In genomic region chr2:169038338-169038757, GRCh38 we compare ENCODE assay signal across 10 cellular contexts. TPM values are rescaled to one million over a fixed set of nuclear protein-coding genes. Genes with fewer than 3 reads are reported as not detected.
DNase-seq lines count a peak whose midpoint lies in the region; ATAC-seq, FAIRE-seq and TF ChIP-seq lines count a peak whose summit lies in the region.
"Had no signal": no experiment of that assay in that cellular context is flagged by ENCODE, and none has a peak within 500 bp of the region (broad histone marks: within the 10 kb centered on the region; RNA-seq: fewer than 3 reads in every experiment).

No MANE protein-coding gene starts in this region.

- TF ChIP-seq EP300 in tibial nerve (IDR thresholded peaks at IDR 0.05) = peak in 1 of 2 donors; percentile 9

- H3K4me3 Mint-ChIP-seq in natural killer cell treated with Interleukin-12 subunit alpha and Interleukin-12 subunit beta and Interleukin-15 and Interleukin-18, amount 100 ng/mL, for 72 hours = peak overlapping the region; percentile 25
- no peak overlapping the region for H3K4me3 Mint-ChIP-seq in natural killer cell

- TF ChIP-seq POLR2A in tibial nerve (IDR thresholded peaks at IDR 0.05) (no peak), spleen (IDR thresholded peaks at IDR 0.05) (no peak)

- H3K36me3 ChIP-seq in tibial nerve (no peaks in the 10 kb centered on the region), spleen (no peaks in the 10 kb centered on the region)

- peaks cover 22% of the 10 kb centered on the region for H3K36me3 Mint-ChIP-seq in natural killer cell treated with Interleukin-12 subunit alpha and Interleukin-12 subunit beta and Interleukin-15 and Interleukin-18, amount 100 ng/mL, for 72 hours
- peaks cover 21% of the 10 kb centered on the region for H3K36me3 Mint-ChIP-seq in natural killer cell

- peak in 1 of 2 donors; percentile 49 for ATAC-seq in natural killer cell treated with Interleukin-12 subunit alpha and Interleukin-12 subunit beta and Interleukin-15 and Interleukin-18, amount 100 ng/mL, for 72 hours
- ATAC-seq in natural killer cell (no peak), HG03342 (IDR thresholded peaks at IDR 0.05; ENCODE audit: unreplicated experiment) (peak; percentile 74)

- peaks cover 0 to 16% (median 0%) of the 10 kb centered on the region in 4 donors for H3K9me3 ChIP-seq in tibial nerve
- H3K9me3 ChIP-seq in spleen = peaks cover 0 to 23% (median 13%) of the 10 kb centered on the region in 8 donors

- H3K27me3 ChIP-seq in tibial nerve (no peaks in the 10 kb centered on the region), spleen (replicated peaks in 1 of 7) (no peaks in the 10 kb centered on the region)

- intact Hi-C loops in natural killer cell (cut with micrococcal nuclease) (no loop called here), spleen (cut with DNase I; ENCODE audit: low total_unique reads) (no loop called here)

- H3K4me1 Mint-ChIP-seq in natural killer cell treated with Interleukin-12 subunit alpha and Interleukin-12 subunit beta and Interleukin-15 and Interleukin-18, amount 100 ng/mL, for 72 hours (ENCODE audit: low read depth in 2 of 2) = peaks cover 27 to 28% of the 10 kb centered on the region in 2 donors
- peaks cover 45 to 50% of the 10 kb centered on the region in 2 donors for H3K4me1 Mint-ChIP-seq in natural killer cell

- H3K27ac ChIP-seq in tibial nerve (no peak overlapping the region), spleen (peak overlapping the region in 4 of 8 donors; percentile 41 to 70 (median 44))
- H3K27ac ChIP-seq: SK-N-MC had no signal

- peaks cover 11% of the 10 kb centered on the region for H3K9me3 Mint-ChIP-seq in natural killer cell treated with Interleukin-12 subunit alpha and Interleukin-12 subunit beta and Interleukin-15 and Interleukin-18, amount 100 ng/mL, for 72 hours
- peaks cover 6 to 8% of the 10 kb centered on the region in 2 donors for H3K9me3 Mint-ChIP-seq in natural killer cell

- no peak for DNase-seq in natural killer cell treated with Interleukin-12 subunit alpha and Interleukin-12 subunit beta and Interleukin-15 and Interleukin-18, amount 100 ng/mL, for 72 hours (ENCODE audit: low spot score)
- no peak for DNase-seq in natural killer cell
- DNase-seq in astrocyte of the hippocampus (ENCODE audit: low read depth, low spot score) = peak; percentile 31
- peak; percentile 35 for DNase-seq in urothelium cell line (ENCODE audit: low spot score)
- no peak for DNase-seq in NCI-H2081 (lab: John Stamatoyannopoulos, UW)
- DNase-seq in tibial nerve (ENCODE audit: low spot score in 2 of 2) = no peak
- DNase-seq in spleen = no peak

- FAIRE-seq in urothelium cell line (lab: Jason Lieb, UNC) = no peak

- peak overlapping the region in 1 of 2 donors; percentile 12 for H3K27ac Mint-ChIP-seq in natural killer cell treated with Interleukin-12 subunit alpha and Interleukin-12 subunit beta and Interleukin-15 and Interleukin-18, amount 100 ng/mL, for 72 hours
- no peak overlapping the region for H3K27ac Mint-ChIP-seq in natural killer cell

- TF ChIP-seq CTCF in natural killer cell (IDR thresholded peaks at IDR 0.05) (no peak), tibial nerve (IDR thresholded peaks at IDR 0.05) (no peak), spleen (IDR thresholded peaks at IDR 0.05 in 8 of 11, conservative IDR thresholded peaks at IDR 0.05 in 3 of 11) (no peak)

- no peaks in the 10 kb centered on the region for H3K27me3 Mint-ChIP-seq in natural killer cell treated with Interleukin-12 subunit alpha and Interleukin-12 subunit beta and Interleukin-15 and Interleukin-18, amount 100 ng/mL, for 72 hours
- no peaks in the 10 kb centered on the region for H3K27me3 Mint-ChIP-seq in natural killer cell (ENCODE audit: low read depth in 2 of 2)

- H3K4me3 ChIP-seq in tibial nerve (no peak overlapping the region), spleen (no peak overlapping the region)
- H3K4me3 ChIP-seq: SK-N-MC had no signal

- WGBS in tibial nerve, 2 donors = 73 to 87% methylated on average over 2 of the region's 2 CpGs
- WGBS in spleen, 5 donors = 19 to 60% (median 48%) methylated on average over 2 of the region's 2 CpGs

- H3K4me1 ChIP-seq in tibial nerve (no peaks in the 10 kb centered on the region), spleen (peaks cover 0 to 38% (median 3%) of the 10 kb centered on the region in 6 donors)

RNA-seq across cellular contexts. Expression of gene ABCB11, which starts 7.2 kb away (rescaled TPM):
- under 1 TPM in 1 of 2 donors, not detected in 1; 0.06 TPM for total RNA-seq in natural killer cell treated with Interleukin-12 subunit alpha and Interleukin-12 subunit beta and Interleukin-15 and Interleukin-18, amount 100 ng/mL, for 72 hours
- total RNA-seq in natural killer cell (under 1 TPM; 0.07 to 0.48 (median 0.07) TPM), tibial nerve (under 1 TPM in 3 of 4 donors, not detected in 1; 0.30 to 0.63 (median 0.39) TPM), spleen (under 1 TPM in 4 of 7 donors, not detected in 3; 0.10 to 0.32 (median 0.24) TPM)
- under 1 TPM; 0.03 to 0.12 (median 0.07) TPM for polyA plus RNA-seq in spleen
- polyA plus RNA-seq: BJ had no signal

RNA-seq across cellular contexts. Expression of gene DHRS9, which starts 31.0 kb away (rescaled TPM):
- total RNA-seq in natural killer cell treated with Interleukin-12 subunit alpha and Interleukin-12 subunit beta and Interleukin-15 and Interleukin-18, amount 100 ng/mL, for 72 hours = not detected
- 1 to 10 TPM in 1 of 3 donors, not detected in 2; 2.4 TPM for total RNA-seq in natural killer cell
- total RNA-seq in tibial nerve = under 1 TPM in 3 of 4 donors, not detected in 1; 0.21 to 0.59 (median 0.22) TPM
- total RNA-seq in spleen = 10 to 100 TPM in 1 of 7 donors, 1 to 10 TPM in 6; 2.8 to 10.9 (median 6.2) TPM
- polyA plus RNA-seq in spleen = 1 to 10 TPM; 2.3 to 7.1 (median 3.9) TPM
- polyA plus RNA-seq: BJ had no signal

Comparison
In these comparisons a context has a peak if more than half of its experiments do, and no peak if none do; other contexts are left out.
1. DNase-seq: peak in astrocyte of the hippocampus (single experiment) and urothelium cell line (single experiment); none in natural killer cell treated with Interleukin-12 subunit alpha and Interleukin-12 subunit beta and Interleukin-15 and Interleukin-18, amount 100 ng/mL, for 72 hours (single experiment), natural killer cell (single experiment), NCI-H2081 (0 of 2), tibial nerve (0 of 2) and spleen (single experiment).